Comparison of ENCODE assay signal across 9 cellular contexts in genomic region chr17:73650147-73650546, GRCh38.
DNase-seq lines count a peak whose midpoint lies in the region; ATAC-seq and TF ChIP-seq lines count a peak whose summit lies in the region.
"Had no signal": no experiment of that assay in that cellular context is flagged by ENCODE, and none has a peak within 500 bp of the region (broad histone marks: within the 10 kb centered on the region; RNA-seq: fewer than 3 reads in every experiment).

No MANE protein-coding gene starts in this region.

- no peak overlapping the region for H3K4me3 ChIP-seq in HL-60 (replicated peaks; ENCODE audit: insufficient read depth, low read length)

- H3K27me3 ChIP-seq in HL-60 (ENCODE audit: insufficient read depth, poor library complexity, severe bottlenecking) = peaks cover 12% of the 10 kb centered on the region

- ATAC-seq in GM19397 (IDR thresholded peaks at IDR 0.05; ENCODE audit: unreplicated experiment) (no peak), HG02884 (IDR thresholded peaks at IDR 0.05; ENCODE audit: unreplicated experiment) (no peak)

- TF ChIP-seq CTCF in HL-60 (IDR thresholded peaks at IDR 0.05; ENCODE audit: insufficient read depth, low read length) = peak; percentile 57

- DNase-seq in COLO668 (lab: John Stamatoyannopoulos, UW; ENCODE audit: unreplicated experiment) = peak; percentile 3
- DNase-seq in HL-60 (ENCODE audit: low read depth in 1 of 2, low spot score in 1 of 2) = peak in 1 of 2 experiments; percentile 18
- DNase-seq in SKM-1 treated with dmso at 0.1 percent for 144 hours (lab: John Stamatoyannopoulos, UW; ENCODE audit: unreplicated experiment) = peak; percentile 37
- peak; percentile 78 for DNase-seq in islet precursor cell
- DNase-seq in kidney glomerular epithelial cell (lab: John Stamatoyannopoulos, UW) = no peak
- no peak for DNase-seq in HuH-7 (ENCODE audit: low spot score)
- DNase-seq: stimulated activated CD4-positive, alpha-beta T cell treated with anti-CD3 and anti-CD28 coated beads, Interleukin-4, amount 100 ng/mL, for 24 hours had no signal

- H3K27ac ChIP-seq in HL-60 (replicated peaks) = no peak overlapping the region

Comparison
In these comparisons a context has a peak if more than half of its experiments do, and no peak if none do; other contexts are left out.
1. DNase-seq: peak in COLO668 (single experiment), SKM-1 treated with dmso at 0.1 percent for 144 hours (single experiment) and islet precursor cell (single experiment); none in kidney glomerular epithelial cell (single experiment) and HuH-7 (single experiment).